24 cellular contexts compared by ENCODE assay signal in the genomic region with DNA sequence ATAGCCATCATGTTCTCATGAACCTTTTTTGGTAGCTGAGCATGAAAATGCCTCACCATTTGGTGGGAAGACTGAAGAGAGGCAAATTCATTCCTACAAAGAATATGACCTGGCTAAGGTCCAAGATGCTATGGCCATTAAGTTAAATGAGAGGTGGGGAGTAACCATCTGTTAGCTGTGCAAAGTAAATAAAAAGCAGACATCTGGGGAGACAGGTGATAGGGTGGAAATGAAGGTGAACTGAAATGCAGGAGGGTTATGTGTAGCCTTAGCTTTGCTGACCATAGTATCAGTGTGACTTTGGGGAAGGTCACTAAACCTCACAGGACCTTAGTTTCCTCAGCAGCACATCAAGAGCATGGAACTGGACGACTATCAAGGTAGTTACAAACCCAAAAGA.
DNase-seq lines count a peak whose midpoint lies in the region; ATAC-seq and TF ChIP-seq lines count a peak whose summit lies in the region.
"Had no signal": no experiment of that assay in that cellular context is flagged by ENCODE, and none has a peak within 500 bp of the region (broad histone marks: within the 10 kb centered on the region; RNA-seq: fewer than 3 reads in every experiment).

No MANE protein-coding gene starts in this region.

- WGBS in ovary, 3 donors, result 24 to 59% (median 48%) methylated on average over 1 of the region's 1 CpG

- BruUV-seq in Calu3 (replicated peaks; lab: Mats Ljungman, UMichigan), result no TSS peak

- peak overlapping the region; percentile 39 for H3K27ac Mint-ChIP-seq in neural crest cell (ENCODE audit: unreplicated experiment)
- H3K27ac Mint-ChIP-seq in Calu3 (ENCODE audit: unreplicated experiment), result no peak overlapping the region
- H3K27ac Mint-ChIP-seq in stimulated activated effector memory CD8-positive, alpha-beta T cell treated with anti-CD3 and anti-CD28 coated beads, Interleukin-12 subunit alpha, Interleukin-12 subunit beta, amount 100 ng/mL, for 72 hours, result no peak overlapping the region
- H3K27ac Mint-ChIP-seq: activated CD4-positive, alpha-beta T cell treated with anti-CD3 and anti-CD28 coated beads for 36 hours; B cell; CD8-positive, alpha-beta T cell; natural killer cell treated with Interleukin-12 subunit alpha and Interleukin-12 subunit beta and Interleukin-15 and Interleukin-18, amount 100 ng/mL, for 72 hours had no signal

- H3K36me3 Mint-ChIP-seq in neural crest cell (ENCODE audit: low read depth) (no peaks in the 10 kb centered on the region), Calu3 (ENCODE audit: insufficient read depth, unreplicated experiment) (no peaks in the 10 kb centered on the region)
- no peaks in the 10 kb centered on the region for H3K36me3 Mint-ChIP-seq in stimulated activated effector memory CD8-positive, alpha-beta T cell treated with anti-CD3 and anti-CD28 coated beads, Interleukin-12 subunit alpha, Interleukin-12 subunit beta, amount 100 ng/mL, for 72 hours
- H3K36me3 Mint-ChIP-seq: CD8-positive, alpha-beta T cell; natural killer cell treated with Interleukin-12 subunit alpha and Interleukin-12 subunit beta and Interleukin-15 and Interleukin-18, amount 100 ng/mL, for 72 hours had no signal

- DNase-seq in NCI-H748 (lab: John Stamatoyannopoulos, UW; ENCODE audit: unreplicated experiment), result peak; percentile 43
- no peak for DNase-seq in NCI-H748 treated with DMSO at 0.1 percent for 48 hours (lab: John Stamatoyannopoulos, UW)
- DNase-seq in NCI-H1417 (lab: John Stamatoyannopoulos, UW), result peak; percentile 53 to 90 (median 56)
- peak; percentile 61 for DNase-seq in NCI-H2171 treated with DMSO at 0.1 percent for 48 hours (lab: John Stamatoyannopoulos, UW)
- DNase-seq in neural crest cell (ENCODE audit: low read depth, low spot score), result no peak
- no peak for DNase-seq in Calu3
- DNase-seq in ovary, result no peak
- DNase-seq in stimulated activated effector memory CD8-positive, alpha-beta T cell treated with anti-CD3 and anti-CD28 coated beads, Interleukin-12 subunit alpha, Interleukin-12 subunit beta, amount 100 ng/mL, for 72 hours (ENCODE audit: low spot score in 2 of 2), result no peak
- DNase-seq: activated CD4-positive, alpha-beta T cell treated with anti-CD3 and anti-CD28 coated beads for 36 hours; activated CD8-positive, alpha-beta memory T cell treated with anti-CD3 and anti-CD28 coated beads for 24 hours; activated effector memory CD4-positive, alpha-beta T cell treated with Interleukin-2 at 50 U/mL for 16 hours; CD8-positive, alpha-beta T cell; cortex of kidney; foreskin fibroblast; head of caudate nucleus; kidney; NCI-H1436; retina; transverse colon had no signal

- no peaks in the 10 kb centered on the region for H3K4me1 Mint-ChIP-seq in neural crest cell
- no peaks in the 10 kb centered on the region for H3K4me1 Mint-ChIP-seq in Calu3 (ENCODE audit: low read depth, unreplicated experiment)
- H3K4me1 Mint-ChIP-seq in stimulated activated effector memory CD8-positive, alpha-beta T cell treated with anti-CD3 and anti-CD28 coated beads, Interleukin-12 subunit alpha, Interleukin-12 subunit beta, amount 100 ng/mL, for 72 hours, result no peaks in the 10 kb centered on the region
- H3K4me1 Mint-ChIP-seq: activated CD4-positive, alpha-beta T cell treated with anti-CD3 and anti-CD28 coated beads for 36 hours; B cell had no signal

- intact Hi-C loops in Calu3 (cut with micrococcal nuclease; ENCODE audit: unreplicated experiment) (no loop called here), ovary (cut with DNase I) (no loop called here)

- CTCF ChIA-PET in Calu3 (lab: Charles Lee), result no interaction called here

- H3K4me1 ChIP-seq in ovary (ENCODE audit: insufficient read depth), result no peaks in the 10 kb centered on the region
- H3K4me1 ChIP-seq: transverse colon had no signal

- H3K9me3 Mint-ChIP-seq in neural crest cell (no peaks in the 10 kb centered on the region), Calu3 (ENCODE audit: low read depth, unreplicated experiment) (no peaks in the 10 kb centered on the region)
- H3K9me3 Mint-ChIP-seq in stimulated activated effector memory CD8-positive, alpha-beta T cell treated with anti-CD3 and anti-CD28 coated beads, Interleukin-12 subunit alpha, Interleukin-12 subunit beta, amount 100 ng/mL, for 72 hours, result peaks cover 3% of the 10 kb centered on the region
- H3K9me3 Mint-ChIP-seq: CD8-positive, alpha-beta T cell; natural killer cell treated with Interleukin-12 subunit alpha and Interleukin-12 subunit beta and Interleukin-15 and Interleukin-18, amount 100 ng/mL, for 72 hours had no signal

- no peaks in the 10 kb centered on the region for H3K27me3 ChIP-seq in ovary
- H3K27me3 ChIP-seq: transverse colon had no signal

- no peak for TF ChIP-seq POLR2A in ovary (IDR thresholded peaks at IDR 0.05)

- ATAC-seq in stimulated activated effector memory CD8-positive, alpha-beta T cell treated with anti-CD3 and anti-CD28 coated beads, Interleukin-12 subunit alpha, Interleukin-12 subunit beta, amount 100 ng/mL, for 72 hours, result no peak
- ATAC-seq: activated CD4-positive, alpha-beta T cell treated with anti-CD3 and anti-CD28 coated beads for 36 hours; CD8-positive, alpha-beta T cell; esophagus mucosa; HCT116; natural killer cell treated with Interleukin-12 subunit alpha and Interleukin-12 subunit beta and Interleukin-15 and Interleukin-18, amount 100 ng/mL, for 72 hours had no signal

- TF ChIP-seq EP300 in ovary (IDR thresholded peaks at IDR 0.05), result no peak

- no peak for TF ChIP-seq CTCF in neural crest cell (conservative IDR thresholded peaks at IDR 0.05)
- no peak for TF ChIP-seq CTCF in Calu3 (IDR thresholded peaks at IDR 0.05; ENCODE audit: unreplicated experiment)
- TF ChIP-seq CTCF in ovary (IDR thresholded peaks at IDR 0.05), result no peak

- no peak overlapping the region for H3K4me3 ChIP-seq in ovary
- H3K4me3 ChIP-seq: skin epidermis, transverse colon had no signal

- no peak overlapping the region for H3K27ac ChIP-seq in ovary
- H3K27ac ChIP-seq: skin epidermis, transverse colon had no signal

- no peak overlapping the region for H3K4me3 Mint-ChIP-seq in neural crest cell
- H3K4me3 Mint-ChIP-seq in Calu3 (ENCODE audit: low read depth, unreplicated experiment), result no peak overlapping the region
- H3K4me3 Mint-ChIP-seq in stimulated activated effector memory CD8-positive, alpha-beta T cell treated with anti-CD3 and anti-CD28 coated beads, Interleukin-12 subunit alpha, Interleukin-12 subunit beta, amount 100 ng/mL, for 72 hours, result no peak overlapping the region
- H3K4me3 Mint-ChIP-seq: activated CD4-positive, alpha-beta T cell treated with anti-CD3 and anti-CD28 coated beads for 36 hours; B cell; CD8-positive, alpha-beta T cell; natural killer cell treated with Interleukin-12 subunit alpha and Interleukin-12 subunit beta and Interleukin-15 and Interleukin-18, amount 100 ng/mL, for 72 hours had no signal

- H3K9me3 ChIP-seq in ovary, result no peaks in the 10 kb centered on the region
- H3K9me3 ChIP-seq: transverse colon had no signal

- H3K27me3 Mint-ChIP-seq in neural crest cell (ENCODE audit: low read depth) (no peaks in the 10 kb centered on the region), Calu3 (ENCODE audit: unreplicated experiment) (no peaks in the 10 kb centered on the region)
- H3K27me3 Mint-ChIP-seq: B cell; natural killer cell treated with Interleukin-12 subunit alpha and Interleukin-12 subunit beta and Interleukin-15 and Interleukin-18, amount 100 ng/mL, for 72 hours had no signal

- H3K36me3 ChIP-seq in ovary, result no peaks in the 10 kb centered on the region
- H3K36me3 ChIP-seq: transverse colon had no signal

Comparison
In these comparisons a context has a peak if more than half of its experiments do, and no peak if none do; other contexts are left out.
1. DNase-seq: peak in NCI-H748 (single experiment), NCI-H1417 (3 of 3) and NCI-H2171 treated with DMSO at 0.1 percent for 48 hours (single experiment); none in NCI-H748 treated with DMSO at 0.1 percent for 48 hours (single experiment), neural crest cell (single experiment), Calu3 (single experiment), ovary (0 of 5) and stimulated activated effector memory CD8-positive, alpha-beta T cell treated with anti-CD3 and anti-CD28 coated beads, Interleukin-12 subunit alpha, Interleukin-12 subunit beta, amount 100 ng/mL, for 72 hours (0 of 2).